Comparison of ENCODE assay signal across 8 cellular contexts in the genomic region with DNA sequence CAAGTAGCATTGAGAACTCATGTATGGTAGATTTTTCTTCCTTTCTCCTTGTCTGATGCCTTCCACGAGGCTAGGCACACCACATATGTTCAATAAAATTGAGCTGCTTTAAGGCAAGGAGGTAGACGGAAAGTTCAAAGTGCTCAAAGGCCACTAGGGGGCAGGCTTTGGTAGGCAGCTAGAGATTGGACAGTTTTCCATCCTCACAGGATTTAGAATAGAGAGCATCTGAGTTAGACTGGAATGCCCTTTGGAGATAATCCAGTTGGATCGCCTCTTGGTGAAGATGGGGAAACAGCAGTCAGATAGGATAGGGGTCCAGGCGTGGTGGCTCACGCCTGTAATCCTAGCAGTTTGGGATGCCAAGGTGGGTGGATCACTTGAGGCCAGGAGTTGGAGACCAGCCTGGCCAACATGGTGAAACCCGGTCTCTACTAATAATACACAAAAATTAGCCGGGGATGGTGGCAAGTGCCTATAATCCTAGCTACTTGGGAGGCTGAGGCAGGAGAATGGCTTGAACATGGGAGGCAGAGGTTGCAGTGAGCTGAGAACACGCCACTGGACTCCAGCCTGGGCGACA.
DNase-seq lines count a peak whose midpoint lies in the region; ATAC-seq, FAIRE-seq and TF ChIP-seq lines count a peak whose summit lies in the region.

No MANE protein-coding gene starts in this region.

- DNase-seq in activated effector memory CD4-positive, alpha-beta T cell treated with anti-CD3 and anti-CD28 coated beads, Interleukin-2, amount 50 U/mL, for 16 hours, result peak; percentile 82
- no peak for DNase-seq in activated effector memory CD4-positive, alpha-beta T cell treated with Interleukin-2 at 50 U/mL for 16 hours
- DNase-seq in NCI-H1694 (lab: John Stamatoyannopoulos, UW) (peak; percentile 37), T-helper 22 cell (ENCODE audit: low read depth) (peak; percentile 29), brain microvascular endothelial cell (peak; percentile 45)
- DNase-seq in stimulated activated CD4-positive, alpha-beta T cell treated with anti-CD3 and anti-CD28 coated beads, Interleukin-1b, Interleukin-23, amount 100 ng/mL, for 48 hours, result peak; percentile 50

- ATAC-seq in HG03196 (IDR thresholded peaks at IDR 0.05; ENCODE audit: unreplicated experiment), result no peak

- H3K27ac ChIP-seq in brain microvascular endothelial cell, result no peak overlapping the region

- no peaks in the 10 kb centered on the region for H3K36me3 ChIP-seq in brain microvascular endothelial cell (replicated peaks)

- H3K4me3 ChIP-seq in brain microvascular endothelial cell (ENCODE audit: low read depth, low read length), result no peak overlapping the region

- H3K27me3 ChIP-seq in brain microvascular endothelial cell (replicated peaks), result no peaks in the 10 kb centered on the region

- in situ Hi-C loops in brain microvascular endothelial cell (cut with HindIII; ENCODE audit: low pct_ligation_motif_present, low sequenced_read_pairs), result no loop called here

- TF ChIP-seq CTCF in brain microvascular endothelial cell (IDR thresholded peaks at IDR 0.05; ENCODE audit: low read depth, low read length, missing control alignments), result peak; percentile 79

- peak; percentile 17 for FAIRE-seq in islet of Langerhans (lab: Jason Lieb, UNC)
